ENCODE assay signal across 1 cellular context in genomic region chr7:2956526-2957368, GRCh38.
TF ChIP-seq lines count a peak whose summit lies in the region.

No MANE protein-coding gene starts in this region.

TF ChIP-seq in K562, 482 proteins besides CTCF, POLR2A, EP300 and RAD21 (continued from another document and continues in another):
- TF ChIP-seq TFAP4 (CRISPR knock-in tag; IDR thresholded peaks at IDR 0.05; ENCODE audit: borderline replicate concordance) (peak; percentile 25; the same call in 1 of the 2 replicates), FOXK2 (conservative IDR thresholded peaks at IDR 0.05 in 1 of 2, IDR thresholded peaks at IDR 0.05 in 1 of 2; ENCODE audit: low read depth in 2 of 2) (peak; percentile 34 to 53; a peak in 2 of 4 replicates), ZNF57 (CRISPR knock-in tag; IDR thresholded peaks at IDR 0.05) (no peak), ZNF23 (CRISPR knock-in tag; IDR thresholded peaks at IDR 0.05) (no peak), ZNF277 (CRISPR knock-in tag; IDR thresholded peaks at IDR 0.05; ENCODE audit: borderline replicate concordance) (no peak), HDGF (IDR thresholded peaks at IDR 0.05) (0 out of 2 replicates have a peak, but pooled peaks have one; percentile 55), ZNF224 (CRISPR knock-in tag; IDR thresholded peaks at IDR 0.05) (no peak), ZMIZ1 (IDR thresholded peaks at IDR 0.05; ENCODE audit: low read depth in 2 of 2, low read length in 2 of 2) (no peak), ZNF707 (CRISPR knock-in tag; conservative IDR thresholded peaks at IDR 0.05) (peak; percentile 29; the same call in 1 of the 2 replicates), TEAD2 (tag; IDR thresholded peaks at IDR 0.05) (peak; percentile 91), RBM22 (IDR thresholded peaks at IDR 0.05; ENCODE audit: low read depth, low read length, poor library complexity, severe bottlenecking) (no peak), TEAD1 (CRISPR knock-in tag; IDR thresholded peaks at IDR 0.05) (0 out of 4 replicates have a peak, but pooled peaks of 1 of the 2 experiments have one; percentile 48), SMAD2 (IDR thresholded peaks at IDR 0.05; ENCODE audit: low read depth, low read length) (no peak), STAT5B (CRISPR knock-in tag; IDR thresholded peaks at IDR 0.05) (no peak), POLR3A (IDR thresholded peaks at IDR 0.05; ENCODE audit: borderline replicate concordance, extremely low read depth, insufficient read depth, insufficient read length) (no peak), MYC (IDR thresholded peaks at IDR 0.05; ENCODE audit: low read depth, low read length) (peak; percentile 59; the same call in 1 of the 2 replicates), MYC (CRISPR knock-in tag; IDR thresholded peaks at IDR 0.05; ENCODE audit: borderline replicate concordance, low read depth) (peak; percentile 78), NR3C1 (CRISPR knock-in tag; IDR thresholded peaks at IDR 0.05) (no peak), SMARCE1 (IDR thresholded peaks at IDR 0.05) (peak; percentile 85; the same call in 1 of the 2 replicates), ARID2 (IDR thresholded peaks at IDR 0.05) (no peak), ELK3 (CRISPR knock-in tag; IDR thresholded peaks at IDR 0.05) (no peak), CREM (IDR thresholded peaks at IDR 0.05; ENCODE audit: low read depth) (0 out of 2 replicates have a peak, but pooled peaks have one; percentile 16), HDAC3 (IDR thresholded peaks at IDR 0.05; ENCODE audit: borderline replicate concordance, partially characterized antibody) (peak; percentile 57), ZNF318 (IDR thresholded peaks at IDR 0.05; ENCODE audit: borderline replicate concordance in 1 of 2, low read depth in 1 of 2) (no peak; a peak in 1 of 4 replicates), ZNF561 (CRISPR knock-in tag; conservative IDR thresholded peaks at IDR 0.05) (no peak), MAZ (CRISPR knock-in tag; conservative IDR thresholded peaks at IDR 0.05 in 1 of 2, IDR thresholded peaks at IDR 0.05 in 1 of 2) (peak in 1 of 2 experiments; percentile 34; a peak in 2 of 4 replicates), DEAF1 (CRISPR knock-in tag; IDR thresholded peaks at IDR 0.05) (peak; percentile 21; the same call in 1 of the 2 replicates), NELFE (IDR thresholded peaks at IDR 0.05; ENCODE audit: insufficient read depth, insufficient read length) (no peak), TBL1XR1 (IDR thresholded peaks at IDR 0.05; ENCODE audit: low read length in 2 of 2) (no peak), MCM5 (IDR thresholded peaks at IDR 0.05; ENCODE audit: low read depth) (no peak), PTBP1 (IDR thresholded peaks at IDR 0.05; ENCODE audit: low read depth, low read length) (no peak), SUPT5H (IDR thresholded peaks at IDR 0.05) (no peak), ZFP91 (CRISPR knock-in tag; IDR thresholded peaks at IDR 0.05) (no peak), AFF1 (IDR thresholded peaks at IDR 0.05; ENCODE audit: low read depth in 1 of 2, partially characterized antibody in 2 of 2) (peak in 1 of 2 experiments; percentile 14), XRCC5 (IDR thresholded peaks at IDR 0.05; ENCODE audit: low read depth, low read length) (no peak), EZH2 (IDR thresholded peaks at IDR 0.05; ENCODE audit: borderline replicate concordance, low read depth, low read length) (no peak), CBX2 (IDR thresholded peaks at IDR 0.05; ENCODE audit: insufficient read depth, low read length, poor library complexity, severe bottlenecking) (no peak)
